ENCODE assay signal across 30 cellular contexts in the genomic region with DNA sequence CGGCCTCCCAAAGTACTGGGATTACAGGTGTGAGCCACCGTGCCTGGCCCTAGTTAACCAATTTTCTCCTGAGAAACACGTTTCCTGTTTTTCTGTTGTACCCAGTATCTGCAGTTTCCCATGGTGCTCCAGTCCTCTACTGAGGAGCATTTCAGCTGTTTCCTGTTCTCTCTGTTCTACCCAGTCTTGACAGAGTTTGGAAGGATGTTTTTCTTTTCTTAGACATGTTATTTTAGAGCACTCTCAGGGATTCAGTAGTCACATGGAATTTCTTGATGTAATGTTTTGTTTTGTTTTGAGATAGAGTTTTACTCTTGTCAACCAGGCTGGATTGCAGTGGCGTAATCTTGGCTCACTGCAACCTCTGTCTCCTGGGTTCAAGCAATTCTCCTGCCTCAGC.
DNase-seq lines count a peak whose midpoint lies in the region; TF ChIP-seq lines count a peak whose summit lies in the region.
"Had no signal": no experiment of that assay in that cellular context is flagged by ENCODE, and none has a peak within 500 bp of the region (broad histone marks: within the 10 kb centered on the region; RNA-seq: fewer than 3 reads in every experiment).

No MANE protein-coding gene starts in this region.

- CTCF ChIA-PET in activated naive CD4-positive, alpha-beta T cell treated with anti-CD3 and anti-CD28 coated beads, Interleukin-2, amount 10 ng/mL, durations not matched to agents 7 days and 5 days (lab: Charles Lee) = interaction anchor here (0.6 kb wide), 1 partner anchor 105 kb away, joined by 3 read pairs; no protein-coding TSS in a partner anchor

- no peaks in the 10 kb centered on the region for H3K27me3 Mint-ChIP-seq in activated naive CD4-positive, alpha-beta T cell treated with anti-CD3 and anti-CD28 coated beads, Interleukin-2, amount 10 ng/mL, durations not matched to agents 7 days and 5 days
- H3K27me3 Mint-ChIP-seq in CD14-positive monocyte (ENCODE audit: low read depth in 3 of 3) = no peaks in the 10 kb centered on the region
- H3K27me3 Mint-ChIP-seq: stimulated activated memory B cell treated with anti-CD40 and anti-IgM and Interleukin-4, amounts not matched to agents 10 μg/mL and 1 μg/mL and 100 μg/mL, for 72 hours had no signal

- intact Hi-C loops in CD14-positive monocyte (cut with micrococcal nuclease) = no loop called here

- TF ChIP-seq CTCF in fibroblast of mammary gland (conservative IDR thresholded peaks at IDR 0.05; ENCODE audit: control insufficient read depth, insufficient read depth, low read depth, low read length) (no peak), GM20000 (IDR thresholded peaks at IDR 0.05; ENCODE audit: extremely low read depth, missing control alignments) (no peak), CD14-positive monocyte (IDR thresholded peaks at IDR 0.05) (no peak)

- H3K36me3 Mint-ChIP-seq in activated naive CD4-positive, alpha-beta T cell treated with anti-CD3 and anti-CD28 coated beads, Interleukin-2, amount 10 ng/mL, durations not matched to agents 7 days and 5 days = peaks cover 5% of the 10 kb centered on the region
- peaks cover 8 to 29% of the 10 kb centered on the region in 2 donors for H3K36me3 Mint-ChIP-seq in CD14-positive monocyte

- H3K4me1 Mint-ChIP-seq in activated naive CD4-positive, alpha-beta T cell treated with anti-CD3 and anti-CD28 coated beads, Interleukin-2, amount 10 ng/mL, durations not matched to agents 7 days and 5 days = peaks cover 10% of the 10 kb centered on the region
- H3K4me1 Mint-ChIP-seq in CD14-positive monocyte = no peaks in the 10 kb centered on the region
- H3K4me1 Mint-ChIP-seq: stimulated activated memory B cell treated with anti-CD40 and anti-IgM and Interleukin-4, amounts not matched to agents 10 μg/mL and 1 μg/mL and 100 μg/mL, for 72 hours had no signal

- DNase-seq in activated naive CD4-positive, alpha-beta T cell treated with anti-CD3 and anti-CD28 coated beads, Interleukin-2, amount 10 ng/mL, durations not matched to agents 7 days and 5 days = no peak
- no peak for DNase-seq in activated naive CD4-positive, alpha-beta T cell (lab: John Stamatoyannopoulos, UW)
- DNase-seq in fibroblast of mammary gland (ENCODE audit: low read depth) (peak; percentile 25), pulmonary artery endothelial cell (ENCODE audit: low read depth, low spot score) (peak; percentile 69), GM20000 (ENCODE audit: low spot score) (no peak), Ammon's horn (ENCODE audit: low spot score) (no peak), CD14-positive monocyte (ENCODE audit: low spot score) (no peak)
- DNase-seq: 8988T; activated naive CD4-positive, alpha-beta T cell treated with anti-CD3 and anti-CD28 coated beads for 36 hours; activated T-cell treated with anti-CD3 and anti-CD28 coated beads, Interleukin-2, amount 50 U/mL, for 72 hours; effector CD8-positive, alpha-beta T cell; erythroblast; gastrocnemius medialis; islet precursor cell; lower lobe of right lung; NCI-H1105 treated with DMSO at 0.1 percent for 48 hours; NCI-H2029 treated with DMSO at 0.1 percent for 48 hours; NCI-H345; NCI-H774; psoas muscle; RPMI8226; SK-N-SH; stimulated activated CD4-positive, alpha-beta T cell treated with anti-CD3 and anti-CD28 coated beads, Interleukin-4, amount 100 ng/mL, for 1 hour had no signal

- H3K27ac Mint-ChIP-seq in activated naive CD4-positive, alpha-beta T cell treated with anti-CD3 and anti-CD28 coated beads, Interleukin-2, amount 10 ng/mL, durations not matched to agents 7 days and 5 days = peak overlapping the region; percentile 19
- peak overlapping the region in 1 of 7 donors; percentile 53 for H3K27ac Mint-ChIP-seq in CD14-positive monocyte
- H3K27ac Mint-ChIP-seq: activated naive CD4-positive, alpha-beta T cell treated with anti-CD3 and anti-CD28 coated beads for 36 hours; activated T-cell treated with anti-CD3 and anti-CD28 coated beads, Interleukin-2, amount 50 U/mL, for 72 hours; stimulated activated memory B cell treated with anti-CD40 and anti-IgM and Interleukin-4, amounts not matched to agents 10 μg/mL and 1 μg/mL and 100 μg/mL, for 72 hours; T-helper 2 cell treated with Interferon-gamma antibody and Interleukin-4, amounts not matched to agents 5 μg/mL and 100 μg/mL, for 36 hours had no signal

- H3K4me3 ChIP-seq in fibroblast of mammary gland (ENCODE audit: control insufficient read depth, low read depth, low read length) = no peak overlapping the region
- H3K4me3 ChIP-seq: ascending aorta, gastrocnemius medialis, HAP-1, lower lobe of right lung, psoas muscle, smooth muscle cell, suprapubic skin had no signal

- H3K4me3 Mint-ChIP-seq in activated naive CD4-positive, alpha-beta T cell treated with anti-CD3 and anti-CD28 coated beads, Interleukin-2, amount 10 ng/mL, durations not matched to agents 7 days and 5 days = no peak overlapping the region
- no peak overlapping the region for H3K4me3 Mint-ChIP-seq in CD14-positive monocyte
- H3K4me3 Mint-ChIP-seq: activated naive CD4-positive, alpha-beta T cell treated with anti-CD3 and anti-CD28 coated beads for 36 hours; activated T-cell treated with anti-CD3 and anti-CD28 coated beads, Interleukin-2, amount 50 U/mL, for 72 hours; stimulated activated memory B cell treated with anti-CD40 and anti-IgM and Interleukin-4, amounts not matched to agents 10 μg/mL and 1 μg/mL and 100 μg/mL, for 72 hours; T-helper 2 cell treated with Interferon-gamma antibody and Interleukin-4, amounts not matched to agents 5 μg/mL and 100 μg/mL, for 36 hours had no signal

- H3K9me3 Mint-ChIP-seq in activated naive CD4-positive, alpha-beta T cell treated with anti-CD3 and anti-CD28 coated beads, Interleukin-2, amount 10 ng/mL, durations not matched to agents 7 days and 5 days = no peaks in the 10 kb centered on the region
- H3K9me3 Mint-ChIP-seq in CD14-positive monocyte = no peaks in the 10 kb centered on the region
- H3K9me3 Mint-ChIP-seq: activated naive CD4-positive, alpha-beta T cell treated with anti-CD3 and anti-CD28 coated beads for 36 hours; activated T-cell treated with anti-CD3 and anti-CD28 coated beads, Interleukin-2, amount 50 U/mL, for 72 hours; stimulated activated memory B cell treated with anti-CD40 and anti-IgM and Interleukin-4, amounts not matched to agents 10 μg/mL and 1 μg/mL and 100 μg/mL, for 72 hours; T-helper 2 cell treated with Interferon-gamma antibody and Interleukin-4, amounts not matched to agents 5 μg/mL and 100 μg/mL, for 36 hours had no signal

TF ChIP-seq in PFSK-1, 5 proteins besides CTCF, POLR2A, EP300 and RAD21:
- TF ChIP-seq, protein P1, sequence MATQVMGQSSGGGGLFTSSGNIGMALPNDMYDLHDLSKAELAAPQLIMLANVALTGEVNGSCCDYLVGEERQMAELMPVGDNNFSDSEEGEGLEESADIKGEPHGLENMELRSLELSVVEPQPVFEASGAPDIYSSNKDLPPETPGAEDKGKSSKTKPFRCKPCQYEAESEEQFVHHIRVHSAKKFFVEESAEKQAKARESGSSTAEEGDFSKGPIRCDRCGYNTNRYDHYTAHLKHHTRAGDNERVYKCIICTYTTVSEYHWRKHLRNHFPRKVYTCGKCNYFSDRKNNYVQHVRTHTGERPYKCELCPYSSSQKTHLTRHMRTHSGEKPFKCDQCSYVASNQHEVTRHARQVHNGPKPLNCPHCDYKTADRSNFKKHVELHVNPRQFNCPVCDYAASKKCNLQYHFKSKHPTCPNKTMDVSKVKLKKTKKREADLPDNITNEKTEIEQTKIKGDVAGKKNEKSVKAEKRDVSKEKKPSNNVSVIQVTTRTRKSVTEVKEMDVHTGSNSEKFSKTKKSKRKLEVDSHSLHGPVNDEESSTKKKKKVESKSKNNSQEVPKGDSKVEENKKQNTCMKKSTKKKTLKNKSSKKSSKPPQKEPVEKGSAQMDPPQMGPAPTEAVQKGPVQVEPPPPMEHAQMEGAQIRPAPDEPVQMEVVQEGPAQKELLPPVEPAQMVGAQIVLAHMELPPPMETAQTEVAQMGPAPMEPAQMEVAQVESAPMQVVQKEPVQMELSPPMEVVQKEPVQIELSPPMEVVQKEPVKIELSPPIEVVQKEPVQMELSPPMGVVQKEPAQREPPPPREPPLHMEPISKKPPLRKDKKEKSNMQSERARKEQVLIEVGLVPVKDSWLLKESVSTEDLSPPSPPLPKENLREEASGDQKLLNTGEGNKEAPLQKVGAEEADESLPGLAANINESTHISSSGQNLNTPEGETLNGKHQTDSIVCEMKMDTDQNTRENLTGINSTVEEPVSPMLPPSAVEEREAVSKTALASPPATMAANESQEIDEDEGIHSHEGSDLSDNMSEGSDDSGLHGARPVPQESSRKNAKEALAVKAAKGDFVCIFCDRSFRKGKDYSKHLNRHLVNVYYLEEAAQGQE (IDR thresholded peaks at IDR 0.05; ENCODE audit: insufficient read depth in 1 of 2, low read depth in 2 of 2, low read length in 2 of 2) = no peak
- TF ChIP-seq FOXP2 (optimal IDR thresholded peaks at IDR 0.05; ENCODE audit: borderline replicate concordance, extremely low read depth, extremely low read length, insufficient read depth) = no peak
- TF ChIP-seq TAF1 (IDR thresholded peaks at IDR 0.05; ENCODE audit: borderline replicate concordance, insufficient read depth, low read length) = no peak
- peak; percentile 54; the same call in 1 of the 2 replicates for TF ChIP-seq SIN3A (IDR thresholded peaks at IDR 0.05; ENCODE audit: borderline replicate concordance, insufficient read depth, low read length)
- no peak for TF ChIP-seq POLR2AphosphoS5 (IDR thresholded peaks at IDR 0.05; ENCODE audit: low read depth, low read length)

Comparison
In these comparisons a context has a peak if more than half of its experiments do, and no peak if none do; other contexts are left out.
1. DNase-seq: peak in fibroblast of mammary gland (single experiment) and pulmonary artery endothelial cell (single experiment); none in activated naive CD4-positive, alpha-beta T cell treated with anti-CD3 and anti-CD28 coated beads, Interleukin-2, amount 10 ng/mL, durations not matched to agents 7 days and 5 days (single experiment), activated naive CD4-positive, alpha-beta T cell (0 of 4), GM20000 (single experiment), Ammon's horn (single experiment) and CD14-positive monocyte (single experiment).